1 cellular context compared by ENCODE assay signal in the genomic region with DNA sequence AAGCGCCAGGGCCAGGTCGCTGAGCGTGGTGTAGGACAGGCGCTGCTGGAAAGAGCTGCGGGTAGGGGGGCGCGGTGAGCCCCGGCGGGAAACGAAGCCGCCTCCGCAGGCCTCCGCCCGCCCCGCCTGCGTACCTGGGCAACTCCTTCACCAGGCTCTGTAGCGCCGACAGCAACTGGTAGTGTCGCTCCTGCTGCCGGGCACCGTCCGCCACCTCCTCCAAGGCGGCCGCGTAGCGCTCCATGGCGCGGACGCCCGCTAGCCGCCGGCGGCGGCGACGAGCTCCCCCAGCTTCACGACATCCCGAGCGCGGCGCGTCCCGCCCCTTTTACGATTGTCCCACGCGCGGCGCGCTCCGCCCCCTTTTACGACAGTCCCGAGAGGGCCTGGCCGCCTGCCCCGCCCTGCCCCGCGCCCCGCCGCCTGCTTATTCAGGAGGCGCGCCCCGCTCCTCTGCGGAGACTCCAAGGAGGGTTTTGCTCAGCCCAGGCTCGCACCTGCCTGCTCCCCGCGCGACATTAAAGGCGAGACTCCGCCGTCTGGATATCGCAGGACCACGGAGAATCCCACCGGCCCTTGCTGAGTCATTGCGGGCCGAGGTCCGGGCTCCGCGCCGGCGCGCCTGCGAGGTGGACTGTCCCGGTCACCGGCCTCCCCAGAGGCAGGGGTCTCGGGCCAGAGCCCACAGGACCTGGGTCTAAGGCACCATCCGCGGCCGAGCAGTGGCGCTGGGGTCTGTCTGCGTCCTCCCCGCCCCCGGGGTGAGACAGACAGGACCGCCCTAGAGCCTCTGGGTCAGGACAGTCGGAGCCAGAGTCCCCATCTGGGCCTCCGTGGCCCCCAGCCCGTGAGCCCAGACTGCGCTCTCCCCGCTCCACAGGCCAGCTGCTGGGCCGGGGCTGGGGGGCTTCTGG.
TF ChIP-seq lines count a peak whose summit lies in the region.

A gene (minus strand): TSS at position 316 of the 914 bp plus-strand sequence. CDS start 72 bp downstream, at position 244.

TF ChIP-seq in HepG2, 621 proteins besides CTCF, POLR2A, EP300 and RAD21 (continued from another document and continues in another):
- TF ChIP-seq, protein P1, sequence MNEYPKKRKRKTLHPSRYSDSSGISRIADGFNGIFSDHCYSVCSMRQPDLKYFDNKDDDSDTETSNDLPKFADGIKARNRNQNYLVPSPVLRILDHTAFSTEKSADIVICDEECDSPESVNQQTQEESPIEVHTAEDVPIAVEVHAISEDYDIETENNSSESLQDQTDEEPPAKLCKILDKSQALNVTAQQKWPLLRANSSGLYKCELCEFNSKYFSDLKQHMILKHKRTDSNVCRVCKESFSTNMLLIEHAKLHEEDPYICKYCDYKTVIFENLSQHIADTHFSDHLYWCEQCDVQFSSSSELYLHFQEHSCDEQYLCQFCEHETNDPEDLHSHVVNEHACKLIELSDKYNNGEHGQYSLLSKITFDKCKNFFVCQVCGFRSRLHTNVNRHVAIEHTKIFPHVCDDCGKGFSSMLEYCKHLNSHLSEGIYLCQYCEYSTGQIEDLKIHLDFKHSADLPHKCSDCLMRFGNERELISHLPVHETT (CRISPR knock-in tag; conservative IDR thresholded peaks at IDR 0.05) = peak; percentile 37; the same call in 1 of the 2 replicates
- no peak for TF ChIP-seq RORA (CRISPR knock-in tag; IDR thresholded peaks at IDR 0.05)
- TF ChIP-seq IKZF1 (IDR thresholded peaks at IDR 0.05) = no peak
- TF ChIP-seq CENPT (CRISPR knock-in tag; IDR thresholded peaks at IDR 0.05; ENCODE audit: low read depth) = no peak
- TF ChIP-seq SOX6 (IDR thresholded peaks at IDR 0.05) = no peak
- TF ChIP-seq SOX6 (CRISPR knock-in tag; IDR thresholded peaks at IDR 0.05) = no peak; the same call in 1 of the 2 replicates
- TF ChIP-seq, protein P2, sequence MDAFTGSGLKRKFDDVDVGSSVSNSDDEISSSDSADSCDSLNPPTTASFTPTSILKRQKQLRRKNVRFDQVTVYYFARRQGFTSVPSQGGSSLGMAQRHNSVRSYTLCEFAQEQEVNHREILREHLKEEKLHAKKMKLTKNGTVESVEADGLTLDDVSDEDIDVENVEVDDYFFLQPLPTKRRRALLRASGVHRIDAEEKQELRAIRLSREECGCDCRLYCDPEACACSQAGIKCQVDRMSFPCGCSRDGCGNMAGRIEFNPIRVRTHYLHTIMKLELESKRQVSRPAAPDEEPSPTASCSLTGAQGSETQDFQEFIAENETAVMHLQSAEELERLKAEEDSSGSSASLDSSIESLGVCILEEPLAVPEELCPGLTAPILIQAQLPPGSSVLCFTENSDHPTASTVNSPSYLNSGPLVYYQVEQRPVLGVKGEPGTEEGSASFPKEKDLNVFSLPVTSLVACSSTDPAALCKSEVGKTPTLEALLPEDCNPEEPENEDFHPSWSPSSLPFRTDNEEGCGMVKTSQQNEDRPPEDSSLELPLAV (CRISPR knock-in tag; conservative IDR thresholded peaks at IDR 0.05; ENCODE audit: low read depth) = no peak
- peak; percentile 50 for TF ChIP-seq HDAC2 (CRISPR knock-in tag; IDR thresholded peaks at IDR 0.05)
- TF ChIP-seq NFE2L2 (IDR thresholded peaks at IDR 0.05; ENCODE audit: low read length) = peak; percentile 85
- peak; percentile 77 for TF ChIP-seq HNRNPLL (IDR thresholded peaks at IDR 0.05; ENCODE audit: low read depth, low read length, poor library complexity, severe bottlenecking)
- TF ChIP-seq, protein P3, sequence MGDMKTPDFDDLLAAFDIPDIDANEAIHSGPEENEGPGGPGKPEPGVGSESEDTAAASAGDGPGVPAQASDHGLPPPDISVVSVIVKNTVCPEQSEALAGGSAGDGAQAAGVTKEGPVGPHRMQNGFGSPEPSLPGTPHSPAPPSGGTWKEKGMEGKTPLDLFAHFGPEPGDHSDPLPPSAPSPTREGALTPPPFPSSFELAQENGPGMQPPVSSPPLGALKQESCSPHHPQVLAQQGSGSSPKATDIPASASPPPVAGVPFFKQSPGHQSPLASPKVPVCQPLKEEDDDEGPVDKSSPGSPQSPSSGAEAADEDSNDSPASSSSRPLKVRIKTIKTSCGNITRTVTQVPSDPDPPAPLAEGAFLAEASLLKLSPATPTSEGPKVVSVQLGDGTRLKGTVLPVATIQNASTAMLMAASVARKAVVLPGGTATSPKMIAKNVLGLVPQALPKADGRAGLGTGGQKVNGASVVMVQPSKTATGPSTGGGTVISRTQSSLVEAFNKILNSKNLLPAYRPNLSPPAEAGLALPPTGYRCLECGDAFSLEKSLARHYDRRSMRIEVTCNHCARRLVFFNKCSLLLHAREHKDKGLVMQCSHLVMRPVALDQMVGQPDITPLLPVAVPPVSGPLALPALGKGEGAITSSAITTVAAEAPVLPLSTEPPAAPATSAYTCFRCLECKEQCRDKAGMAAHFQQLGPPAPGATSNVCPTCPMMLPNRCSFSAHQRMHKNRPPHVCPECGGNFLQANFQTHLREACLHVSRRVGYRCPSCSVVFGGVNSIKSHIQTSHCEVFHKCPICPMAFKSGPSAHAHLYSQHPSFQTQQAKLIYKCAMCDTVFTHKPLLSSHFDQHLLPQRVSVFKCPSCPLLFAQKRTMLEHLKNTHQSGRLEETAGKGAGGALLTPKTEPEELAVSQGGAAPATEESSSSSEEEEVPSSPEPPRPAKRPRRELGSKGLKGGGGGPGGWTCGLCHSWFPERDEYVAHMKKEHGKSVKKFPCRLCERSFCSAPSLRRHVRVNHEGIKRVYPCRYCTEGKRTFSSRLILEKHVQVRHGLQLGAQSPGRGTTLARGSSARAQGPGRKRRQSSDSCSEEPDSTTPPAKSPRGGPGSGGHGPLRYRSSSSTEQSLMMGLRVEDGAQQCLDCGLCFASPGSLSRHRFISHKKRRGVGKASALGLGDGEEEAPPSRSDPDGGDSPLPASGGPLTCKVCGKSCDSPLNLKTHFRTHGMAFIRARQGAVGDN (CRISPR knock-in tag; IDR thresholded peaks at IDR 0.05) = peak; percentile 76
- no peak for TF ChIP-seq SIX1 (CRISPR knock-in tag; IDR thresholded peaks at IDR 0.05; ENCODE audit: borderline replicate concordance)
- 0 out of 2 replicates have a peak, but pooled peaks have one; percentile 44 for TF ChIP-seq FLYWCH1 (CRISPR knock-in tag; IDR thresholded peaks at IDR 0.05)
- TF ChIP-seq, protein P4, sequence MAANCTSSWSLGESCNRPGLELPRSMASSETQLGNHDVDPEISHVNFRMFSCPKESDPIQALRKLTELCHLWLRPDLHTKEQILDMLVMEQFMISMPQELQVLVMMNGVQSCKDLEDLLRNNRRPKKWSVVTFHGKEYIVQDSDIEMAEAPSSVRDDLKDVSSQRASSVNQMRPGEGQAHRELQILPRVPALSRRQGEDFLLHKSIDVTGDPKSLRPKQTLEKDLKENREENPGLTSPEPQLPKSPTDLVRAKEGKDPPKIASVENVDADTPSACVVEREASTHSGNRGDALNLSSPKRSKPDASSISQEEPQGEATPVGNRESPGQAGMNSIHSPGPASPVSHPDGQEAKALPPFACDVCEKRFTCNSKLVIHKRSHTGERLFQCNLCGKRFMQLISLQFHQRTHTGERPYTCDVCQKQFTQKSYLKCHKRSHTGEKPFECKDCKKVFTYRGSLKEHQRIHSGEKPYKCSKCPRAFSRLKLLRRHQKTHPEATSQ (CRISPR knock-in tag; IDR thresholded peaks at IDR 0.05; ENCODE audit: borderline replicate concordance) = no peak
- TF ChIP-seq ZKSCAN5 (CRISPR knock-in tag; IDR thresholded peaks at IDR 0.05) = no peak
- TF ChIP-seq SP5 (CRISPR knock-in tag; IDR thresholded peaks at IDR 0.05; ENCODE audit: borderline replicate concordance, low read depth) = peak; percentile 90
- TF ChIP-seq, protein P5, sequence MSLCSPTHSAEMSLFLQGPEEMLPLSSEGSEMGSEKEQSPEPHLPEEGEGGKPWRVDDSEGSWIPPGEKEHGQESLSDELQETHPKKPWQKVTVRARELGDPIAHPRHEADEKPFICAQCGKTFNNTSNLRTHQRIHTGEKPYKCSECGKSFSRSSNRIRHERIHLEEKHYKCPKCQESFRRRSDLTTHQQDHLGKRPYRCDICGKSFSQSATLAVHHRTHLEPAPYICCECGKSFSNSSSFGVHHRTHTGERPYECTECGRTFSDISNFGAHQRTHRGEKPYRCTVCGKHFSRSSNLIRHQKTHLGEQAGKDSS (CRISPR knock-in tag; IDR thresholded peaks at IDR 0.05; ENCODE audit: borderline replicate concordance, low read depth) = 0 out of 2 replicates have a peak, but pooled peaks have one; percentile 34
- 0 out of 2 replicates have a peak, but pooled peaks have one; percentile 23 for TF ChIP-seq MED1 (CRISPR knock-in tag; IDR thresholded peaks at IDR 0.05)
- TF ChIP-seq ARNTL (CRISPR knock-in tag; IDR thresholded peaks at IDR 0.05) = no peak
- TF ChIP-seq CREB1 (IDR thresholded peaks at IDR 0.05) = peak; percentile 23; the same call in 1 of the 2 replicates
- no peak for TF ChIP-seq CREB1 (CRISPR knock-in tag; IDR thresholded peaks at IDR 0.05)
- TF ChIP-seq MIER3 (CRISPR knock-in tag; IDR thresholded peaks at IDR 0.05; ENCODE audit: borderline replicate concordance) = no peak
- TF ChIP-seq PHF21A (CRISPR knock-in tag; IDR thresholded peaks at IDR 0.05) = peak; percentile 79
- peak; percentile 60; the same call in 1 of the 2 replicates for TF ChIP-seq ZNF510 (CRISPR knock-in tag; IDR thresholded peaks at IDR 0.05; ENCODE audit: low read depth)
- TF ChIP-seq MZF1 (CRISPR knock-in tag; IDR thresholded peaks at IDR 0.05; ENCODE audit: borderline replicate concordance) = no peak
- no peak for TF ChIP-seq ZNF101 (CRISPR knock-in tag; IDR thresholded peaks at IDR 0.05; ENCODE audit: borderline replicate concordance, low read depth)
- no peak for TF ChIP-seq U2AF1 (optimal IDR thresholded peaks at IDR 0.05; ENCODE audit: low read depth, low read length)
- TF ChIP-seq ZC3H4 (CRISPR knock-in tag; IDR thresholded peaks at IDR 0.05; ENCODE audit: borderline replicate concordance) = no peak
- 0 out of 2 replicates have a peak, but pooled peaks have one; percentile 25 for TF ChIP-seq ZNF234 (CRISPR knock-in tag; conservative IDR thresholded peaks at IDR 0.05)
- 0 out of 2 replicates have a peak, but pooled peaks have one; percentile 35 for TF ChIP-seq ZNF589 (CRISPR knock-in tag; conservative IDR thresholded peaks at IDR 0.05)
- TF ChIP-seq, protein P6, sequence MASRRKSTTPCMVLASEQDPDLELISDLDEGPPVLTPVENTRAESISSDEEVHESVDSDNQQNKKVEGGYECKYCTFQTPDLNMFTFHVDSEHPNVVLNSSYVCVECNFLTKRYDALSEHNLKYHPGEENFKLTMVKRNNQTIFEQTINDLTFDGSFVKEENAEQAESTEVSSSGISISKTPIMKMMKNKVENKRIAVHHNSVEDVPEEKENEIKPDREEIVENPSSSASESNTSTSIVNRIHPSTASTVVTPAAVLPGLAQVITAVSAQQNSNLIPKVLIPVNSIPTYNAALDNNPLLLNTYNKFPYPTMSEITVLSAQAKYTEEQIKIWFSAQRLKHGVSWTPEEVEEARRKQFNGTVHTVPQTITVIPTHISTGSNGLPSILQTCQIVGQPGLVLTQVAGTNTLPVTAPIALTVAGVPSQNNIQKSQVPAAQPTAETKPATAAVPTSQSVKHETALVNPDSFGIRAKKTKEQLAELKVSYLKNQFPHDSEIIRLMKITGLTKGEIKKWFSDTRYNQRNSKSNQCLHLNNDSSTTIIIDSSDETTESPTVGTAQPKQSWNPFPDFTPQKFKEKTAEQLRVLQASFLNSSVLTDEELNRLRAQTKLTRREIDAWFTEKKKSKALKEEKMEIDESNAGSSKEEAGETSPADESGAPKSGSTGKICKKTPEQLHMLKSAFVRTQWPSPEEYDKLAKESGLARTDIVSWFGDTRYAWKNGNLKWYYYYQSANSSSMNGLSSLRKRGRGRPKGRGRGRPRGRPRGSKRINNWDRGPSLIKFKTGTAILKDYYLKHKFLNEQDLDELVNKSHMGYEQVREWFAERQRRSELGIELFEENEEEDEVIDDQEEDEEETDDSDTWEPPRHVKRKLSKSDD (CRISPR knock-in tag; IDR thresholded peaks at IDR 0.05; ENCODE audit: low read depth) = no peak
- peak; percentile 6; the same call in 1 of the 2 replicates for TF ChIP-seq NFKB2 (CRISPR knock-in tag; IDR thresholded peaks at IDR 0.05; ENCODE audit: borderline replicate concordance)
- TF ChIP-seq, protein P7, sequence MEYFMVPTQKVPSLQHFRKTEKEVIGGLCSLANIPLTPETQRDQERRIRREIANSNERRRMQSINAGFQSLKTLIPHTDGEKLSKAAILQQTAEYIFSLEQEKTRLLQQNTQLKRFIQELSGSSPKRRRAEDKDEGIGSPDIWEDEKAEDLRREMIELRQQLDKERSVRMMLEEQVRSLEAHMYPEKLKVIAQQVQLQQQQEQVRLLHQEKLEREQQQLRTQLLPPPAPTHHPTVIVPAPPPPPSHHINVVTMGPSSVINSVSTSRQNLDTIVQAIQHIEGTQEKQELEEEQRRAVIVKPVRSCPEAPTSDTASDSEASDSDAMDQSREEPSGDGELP (IDR thresholded peaks at IDR 0.05; ENCODE audit: borderline replicate concordance, low read depth) = no peak
- TF ChIP-seq ZNF547 (CRISPR knock-in tag; IDR thresholded peaks at IDR 0.05) = peak; percentile 53
- TF ChIP-seq, protein P8, sequence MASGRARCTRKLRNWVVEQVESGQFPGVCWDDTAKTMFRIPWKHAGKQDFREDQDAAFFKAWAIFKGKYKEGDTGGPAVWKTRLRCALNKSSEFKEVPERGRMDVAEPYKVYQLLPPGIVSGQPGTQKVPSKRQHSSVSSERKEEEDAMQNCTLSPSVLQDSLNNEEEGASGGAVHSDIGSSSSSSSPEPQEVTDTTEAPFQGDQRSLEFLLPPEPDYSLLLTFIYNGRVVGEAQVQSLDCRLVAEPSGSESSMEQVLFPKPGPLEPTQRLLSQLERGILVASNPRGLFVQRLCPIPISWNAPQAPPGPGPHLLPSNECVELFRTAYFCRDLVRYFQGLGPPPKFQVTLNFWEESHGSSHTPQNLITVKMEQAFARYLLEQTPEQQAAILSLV (CRISPR knock-in tag; IDR thresholded peaks at IDR 0.05; ENCODE audit: borderline replicate concordance) = no peak
- TF ChIP-seq, protein P9, sequence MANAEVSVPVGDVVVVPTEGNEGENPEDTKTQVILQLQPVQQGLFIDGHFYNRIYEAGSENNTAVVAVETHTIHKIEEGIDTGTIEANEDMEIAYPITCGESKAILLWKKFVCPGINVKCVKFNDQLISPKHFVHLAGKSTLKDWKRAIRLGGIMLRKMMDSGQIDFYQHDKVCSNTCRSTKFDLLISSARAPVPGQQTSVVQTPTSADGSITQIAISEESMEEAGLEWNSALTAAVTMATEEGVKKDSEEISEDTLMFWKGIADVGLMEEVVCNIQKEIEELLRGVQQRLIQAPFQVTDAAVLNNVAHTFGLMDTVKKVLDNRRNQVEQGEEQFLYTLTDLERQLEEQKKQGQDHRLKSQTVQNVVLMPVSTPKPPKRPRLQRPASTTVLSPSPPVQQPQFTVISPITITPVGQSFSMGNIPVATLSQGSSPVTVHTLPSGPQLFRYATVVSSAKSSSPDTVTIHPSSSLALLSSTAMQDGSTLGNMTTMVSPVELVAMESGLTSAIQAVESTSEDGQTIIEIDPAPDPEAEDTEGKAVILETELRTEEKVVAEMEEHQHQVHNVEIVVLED (CRISPR knock-in tag; IDR thresholded peaks at IDR 0.05; ENCODE audit: borderline replicate concordance) = peak; percentile 83
- no peak for TF ChIP-seq NFYB (CRISPR knock-in tag; IDR thresholded peaks at IDR 0.05)
- TF ChIP-seq ISL2 (CRISPR knock-in tag; IDR thresholded peaks at IDR 0.05) = peak; percentile 32; the same call in 1 of the 2 replicates
- peak; percentile 26; the same call in 1 of the 2 replicates for TF ChIP-seq KLF11 (CRISPR knock-in tag; IDR thresholded peaks at IDR 0.05)
- no peak for TF ChIP-seq RARA (CRISPR knock-in tag; IDR thresholded peaks at IDR 0.05)
- no peak for TF ChIP-seq RXRB (CRISPR knock-in tag; IDR thresholded peaks at IDR 0.05; ENCODE audit: borderline replicate concordance)
